In genomic region chr15:39613271-39613670, GRCh38 we compare ENCODE assay signal across 1 cellular context.
TF ChIP-seq lines count a peak whose summit lies in the region.

No MANE protein-coding gene starts in this region.

TF ChIP-seq in IMR-90, 13 proteins besides CTCF, POLR2A, EP300 and RAD21 (continued from another document):
- TF ChIP-seq ELK1 (IDR thresholded peaks at IDR 0.05; ENCODE audit: borderline replicate concordance, low read depth, low read length) (no peak), NFE2L2 (IDR thresholded peaks at IDR 0.05; ENCODE audit: low read depth, low read length) (no peak), CEBPB (IDR thresholded peaks at IDR 0.05; ENCODE audit: low read depth, low read length) (no peak), USF2 (IDR thresholded peaks at IDR 0.05; ENCODE audit: low read depth, low read length) (no peak), SMC3 (IDR thresholded peaks at IDR 0.05; ENCODE audit: low read depth, low read length) (no peak), CHD1 (IDR thresholded peaks at IDR 0.05; ENCODE audit: low read depth, low read length) (no peak), MAZ (IDR thresholded peaks at IDR 0.05; ENCODE audit: borderline replicate concordance, low read depth, low read length) (no peak)
TF ChIP-seq in IMR-90: peak in this region for 0.
